13 cellular contexts compared by ENCODE assay signal in genomic region chr12:6667559-6668210, GRCh38. TPM values are rescaled to one million over a fixed set of nuclear protein-coding genes. Genes with fewer than 3 reads are reported as not detected.
DNase-seq lines count a peak whose midpoint lies in the region; ATAC-seq, FAIRE-seq and TF ChIP-seq lines count a peak whose summit lies in the region.
"Had no signal": no experiment of that assay in that cellular context is flagged by ENCODE, and none has a peak within 500 bp of the region (broad histone marks: within the 10 kb centered on the region; RNA-seq: fewer than 3 reads in every experiment).

No MANE protein-coding gene starts in this region.

- H3K4me2 ChIP-seq in DOHH2 (ENCODE audit: low read length) (no peak overlapping the region), HepG2 (ENCODE audit: low read depth, low read length) (no peak overlapping the region)

- in situ Hi-C loops in HepG2 (cut with HindIII; ENCODE audit: extremely low pct_ligation_motif_present, low pct_unique_long_range_greater_than_20kb), result no loop called here

- peak overlapping the region; percentile 10 for H3K27ac Mint-ChIP-seq in activated CD8-positive, alpha-beta T cell treated with anti-CD3 and anti-CD28 coated beads, Interleukin-2, amount 10 ng/mL, durations not matched to agents 7 days and 5 days
- H3K27ac Mint-ChIP-seq: activated T-helper 2 cell treated with anti-CD3 and anti-CD28 coated beads, Interferon-gamma antibody, Interleukin-2, Interleukin-4, amounts not matched to agents 10 μg/mL and 5 μg/mL and 100 μg/mL, durations not matched to agents 14 hours and 24 hours and 36 hours; nephron progenitor cell had no signal

- peaks cover 19% of the 10 kb centered on the region for H3F3A ChIP-seq in DOHH2 (ENCODE audit: control insufficient read depth, insufficient read depth)

- BruUV-seq in HepG2 (replicated peaks; lab: Mats Ljungman, UMichigan), result no TSS peak

- no peak overlapping the region for H3K4me3 Mint-ChIP-seq in activated CD8-positive, alpha-beta T cell treated with anti-CD3 and anti-CD28 coated beads, Interleukin-2, amount 10 ng/mL, durations not matched to agents 7 days and 5 days
- H3K4me3 Mint-ChIP-seq: nephron progenitor cell had no signal

- H3K4me3 ChIP-seq in DOHH2 (ENCODE audit: low read length) (no peak overlapping the region), HEK293 (ENCODE audit: low read depth, low read length) (no peak overlapping the region), HepG2 (replicated peaks in 1 of 3; ENCODE audit: insufficient read depth in 1 of 3, low read depth in 2 of 3, low read length in 3 of 3) (no peak overlapping the region)
- H3K4me3 ChIP-seq: thoracic aorta had no signal

- H3K9me2 ChIP-seq in DOHH2 (replicated peaks; ENCODE audit: control insufficient read depth, low read length), result no peaks in the 10 kb centered on the region

- no peak for TF ChIP-seq POLR2A in HepG2 (IDR thresholded peaks at IDR 0.05; ENCODE audit: insufficient read depth in 1 of 2, low read depth in 2 of 2, low read length in 2 of 2)

- H3K9me3 ChIP-seq in DOHH2 (ENCODE audit: control insufficient read depth, insufficient read depth, low read length) (no peaks in the 10 kb centered on the region), HEK293 (ENCODE audit: control insufficient read depth, insufficient read depth, low read depth, low read length) (no peaks in the 10 kb centered on the region), HepG2 (ENCODE audit: low read length) (no peaks in the 10 kb centered on the region)
- H3K9me3 ChIP-seq: thoracic aorta had no signal

- H3K27me3 ChIP-seq in DOHH2 (ENCODE audit: control insufficient read depth, low read length), result no peaks in the 10 kb centered on the region
- no peaks in the 10 kb centered on the region; a peak in 1 of 5 replicates for H3K27me3 ChIP-seq in HepG2 (ENCODE audit: control insufficient read depth in 1 of 2, insufficient read depth in 2 of 2, low read length in 2 of 2)

- peaks cover 66% of the 10 kb centered on the region for H3K36me3 Mint-ChIP-seq in activated CD8-positive, alpha-beta T cell treated with anti-CD3 and anti-CD28 coated beads, Interleukin-2, amount 10 ng/mL, durations not matched to agents 7 days and 5 days (ENCODE audit: low read depth)

- TF ChIP-seq EP300 in HepG2 (IDR thresholded peaks at IDR 0.05; ENCODE audit: low read depth in 2 of 2, low read length in 2 of 2) (no peak), HepG2 (CRISPR knock-in tag; IDR thresholded peaks at IDR 0.05; ENCODE audit: borderline replicate concordance) (no peak)

- H3K36me3 ChIP-seq in DOHH2 (ENCODE audit: control insufficient read depth, low read length) (peaks cover 65% of the 10 kb centered on the region), HEK293 (ENCODE audit: control insufficient read depth in 2 of 2, insufficient read depth in 1 of 2, low read length in 2 of 2) (peaks cover 53 to 66% of the 10 kb centered on the region in 2 experiments), HepG2 (replicated peaks in 1 of 2; ENCODE audit: control insufficient read depth in 1 of 2, insufficient read depth in 2 of 2, low read length in 2 of 2) (peaks cover 20 to 58% of the 10 kb centered on the region in 2 experiments)

- no peaks in the 10 kb centered on the region for H3K9me3 Mint-ChIP-seq in activated CD8-positive, alpha-beta T cell treated with anti-CD3 and anti-CD28 coated beads, Interleukin-2, amount 10 ng/mL, durations not matched to agents 7 days and 5 days (ENCODE audit: insufficient read depth)
- H3K9me3 Mint-ChIP-seq: activated T-helper 2 cell treated with anti-CD3 and anti-CD28 coated beads, Interferon-gamma antibody, Interleukin-2, Interleukin-4, amounts not matched to agents 10 μg/mL and 5 μg/mL and 100 μg/mL, durations not matched to agents 14 hours and 24 hours and 36 hours; nephron progenitor cell had no signal

- H3K9ac ChIP-seq in HepG2 (ENCODE audit: insufficient read depth, low read depth, low read length), result no peak overlapping the region

- H3K4me1 ChIP-seq in DOHH2 (ENCODE audit: control insufficient read depth, low read length) (peaks cover 10% of the 10 kb centered on the region), HEK293 (ENCODE audit: control insufficient read depth, insufficient read depth, low read length) (0 out of 2 replicates have a peak, but pooled peaks cover 2% of the 10 kb centered on the region), HepG2 (ENCODE audit: insufficient read depth, low read length) (peaks cover 7% of the 10 kb centered on the region)

- no peaks in the 10 kb centered on the region for H3K27me3 Mint-ChIP-seq in activated CD8-positive, alpha-beta T cell treated with anti-CD3 and anti-CD28 coated beads, Interleukin-2, amount 10 ng/mL, durations not matched to agents 7 days and 5 days (ENCODE audit: low read depth)

- no peak for ATAC-seq in activated CD8-positive, alpha-beta T cell treated with anti-CD3 and anti-CD28 coated beads, Interleukin-2, amount 10 ng/mL, durations not matched to agents 7 days and 5 days
- ATAC-seq in HepG2, result peak; percentile 14; the same call in 1 of the 3 replicates

- DNase-seq in activated CD8-positive, alpha-beta T cell treated with anti-CD3 and anti-CD28 coated beads, Interleukin-2, amount 10 ng/mL, durations not matched to agents 7 days and 5 days, result no peak
- DNase-seq in HepG2 (ENCODE audit: low spot score) (no peak), epidermal melanocyte (ENCODE audit: insufficient read length, low spot score) (no peak), cerebellum (ENCODE audit: low spot score) (no peak), NOMO-1 treated with DMSO at 0.1 percent for 48 hours (lab: John Stamatoyannopoulos, UW; ENCODE audit: unreplicated experiment) (no peak)
- DNase-seq in stimulated activated CD4-positive, alpha-beta T cell treated with anti-CD3 and anti-CD28 coated beads, Interleukin-12 subunit alpha, Interleukin-12 subunit beta, amount 100 ng/mL, for 4 hours, result no peak
- DNase-seq: nephron progenitor cell; stimulated activated CD4-positive, alpha-beta T cell treated with anti-CD3 and anti-CD28 coated beads, Interleukin-4, amount 100 ng/mL, for 1 hour had no signal

- TF ChIP-seq CTCF in DOHH2 (IDR thresholded peaks at IDR 0.05; ENCODE audit: low read depth, low read length, poor library complexity, severe bottlenecking), result peak; percentile 43
- no peak for TF ChIP-seq CTCF in HEK293 (tag by site-specific recombination; IDR thresholded peaks at IDR 0.05)
- TF ChIP-seq CTCF in HepG2 (CRISPR knock-in tag; IDR thresholded peaks at IDR 0.05), result peak; percentile 47

- H3K79me2 ChIP-seq in DOHH2 (ENCODE audit: control insufficient read depth, low read length), result peaks cover 2% of the 10 kb centered on the region
- no peaks in the 10 kb centered on the region for H3K79me2 ChIP-seq in HepG2 (ENCODE audit: insufficient read depth, low read length)

- FAIRE-seq in HepG2 (lab: Jason Lieb, UNC), result peak; percentile 39
- FAIRE-seq: TTC549 had no signal

- H4K20me1 ChIP-seq in DOHH2 (ENCODE audit: control insufficient read depth, insufficient read depth, low read depth, low read length), result no peaks in the 10 kb centered on the region
- no peaks in the 10 kb centered on the region for H4K20me1 ChIP-seq in HepG2 (ENCODE audit: insufficient read depth, low read length)

- no peak overlapping the region for H2AFZ ChIP-seq in HepG2 (ENCODE audit: low read length)

- CTCF ChIA-PET in HEK293 (lab: Yijun Ruan, JAX), result interaction anchor here (0.6 to 4.3 kb wide), 5 partner anchors 9 to 167 kb away, joined by 3 to 26 read pairs (median 3); no protein-coding TSS in a partner anchor
- CTCF ChIA-PET in activated CD8-positive, alpha-beta T cell treated with anti-CD3 and anti-CD28 coated beads, Interleukin-2, amount 10 ng/mL, durations not matched to agents 7 days and 5 days (lab: Charles Lee), result interaction anchor here (1.2 to 2.4 kb wide), 2 partner anchors 12 to 17 kb away, joined by 3 to 7 read pairs; no protein-coding TSS in a partner anchor
- CTCF ChIA-PET in HepG2 (lab: Yijun Ruan, JAX; ENCODE audit: low intra/inter-chr PET ratio, low total read pairs), result interaction anchor here (1.3 to 1.9 kb wide), 2 partner anchors 31 to 158 kb away, joined by 5 to 7 read pairs; no protein-coding TSS in a partner anchor

- TF ChIP-seq RAD21 in HepG2 (CRISPR knock-in tag; IDR thresholded peaks at IDR 0.05), result peak; percentile 25; the same call in 1 of the 2 replicates

- WGBS in HepG2 (ENCODE audit: low lambda C conversion rate), result 87% methylated on average over 7 of the region's 8 CpGs

- H3K4me1 Mint-ChIP-seq in activated CD8-positive, alpha-beta T cell treated with anti-CD3 and anti-CD28 coated beads, Interleukin-2, amount 10 ng/mL, durations not matched to agents 7 days and 5 days (ENCODE audit: low read depth), result peaks cover 13% of the 10 kb centered on the region

- POLR2A ChIA-PET in HEK293 (lab: Yijun Ruan, JAX) (interaction anchor here (1.1 to 2.2 kb wide), 4 partner anchors 17 to 56 kb away, joined by 3 to 11 read pairs (median 4); partner anchors contain the start of genes COPS7A and ZNF384), HepG2 (lab: Yijun Ruan, JAX) (interaction anchor here (1.0 kb wide), 1 partner anchor 22 kb away, joined by 3 read pairs; the partner anchor contains the start of gene ZNF384)
- POLR2A ChIA-PET in activated CD8-positive, alpha-beta T cell treated with anti-CD3 and anti-CD28 coated beads, Interleukin-2, amount 10 ng/mL, durations not matched to agents 7 days and 5 days (lab: Charles Lee), result no interaction called here

- H3K27ac ChIP-seq in DOHH2 (ENCODE audit: low read depth, low read length), result no peak overlapping the region
- H3K27ac ChIP-seq in HEK293 (ENCODE audit: extremely low read depth, low read depth, low read length), result no peak overlapping the region
- H3K27ac ChIP-seq in HepG2 (ENCODE audit: extremely low read length, insufficient read depth, low read length), result no peak overlapping the region
- H3K27ac ChIP-seq: thoracic aorta had no signal

- intact Hi-C loops in HepG2 (cut with micrococcal nuclease; ENCODE audit: unreplicated experiment), result no loop called here

RNA-seq across cellular contexts. Expression of gene ING4, which starts 4.8 kb away (rescaled TPM):
- 10 to 100 TPM; 24.9 TPM for total RNA-seq in activated CD8-positive, alpha-beta T cell treated with anti-CD3 and anti-CD28 coated beads, Interleukin-2, amount 10 ng/mL, durations not matched to agents 7 days and 5 days
- total RNA-seq in HepG2 (2016; rRNA removed; fragmentation: Illumina TruSeq; extraction: Trizol), result 12.7 and 14.4 TPM in 2 replicates
- total RNA-seq in HepG2 (2016; cell fraction: cytosol; rRNA removed; fragmentation: Illumina TruSeq; extraction: Trizol; ENCODE audit: low read depth), result 2.9 and 3.4 TPM in 2 replicates
- total RNA-seq in HepG2 (2016; cell fraction: insoluble cytoplasmic fraction; rRNA removed; fragmentation: Illumina TruSeq; extraction: Trizol), result 13.3 and 14.0 TPM in 2 replicates
- total RNA-seq in HepG2 (2016; cell fraction: membrane; rRNA removed; fragmentation: Illumina TruSeq; extraction: Trizol), result 5.1 and 6.2 TPM in 2 replicates
- 11.6 and 13.4 TPM in 2 replicates for total RNA-seq in HepG2 (2016; cell fraction: nucleus; rRNA removed; fragmentation: Illumina TruSeq; extraction: Trizol)
- polyA plus RNA-seq in HepG2 (2011; rRNA removed), result 32.4 and 34.2 TPM in 2 replicates
- polyA plus RNA-seq in HepG2 (2011; cell fraction: cytosol; rRNA removed), result 22.0 and 28.2 TPM in 2 replicates
- 105 and 110 TPM in 2 replicates for polyA plus RNA-seq in HepG2 (2011; cell fraction: nucleus; rRNA removed)
- polyA plus RNA-seq in HepG2 (2012), result 22.9 and 25.8 TPM in 2 replicates
- polyA plus RNA-seq in HepG2 (2016; cell fraction: cytosol; fragmentation: Illumina TruSeq; extraction: Trizol; ENCODE audit: low read depth), result 2.6 and 2.9 TPM in 2 replicates
- 12.1 and 12.8 TPM in 2 replicates for polyA plus RNA-seq in HepG2 (2016; cell fraction: insoluble cytoplasmic fraction; fragmentation: Illumina TruSeq; extraction: Trizol; ENCODE audit: low read depth)
- polyA plus RNA-seq in HepG2 (2016; cell fraction: membrane; fragmentation: Illumina TruSeq; extraction: Trizol; ENCODE audit: low read depth), result 3.7 and 4.9 TPM in 2 replicates
- 28.8 and 29.1 TPM in 2 replicates for polyA plus RNA-seq in HepG2 (2016; cell fraction: nucleus; fragmentation: Illumina TruSeq; extraction: Trizol; ENCODE audit: insufficient read depth, low read depth)
- polyA minus RNA-seq in HepG2 (2011; rRNA and poly(A)+ RNA removed; ENCODE audit: low replicate concordance), result 11.6 and 18.9 TPM in 2 replicates
- 3.6 and 5.9 TPM in 2 replicates for polyA minus RNA-seq in HepG2 (2011; cell fraction: cytosol; rRNA and poly(A)+ RNA removed)
- 25.4 and 28.7 TPM in 2 replicates for polyA minus RNA-seq in HepG2 (2011; cell fraction: nucleus; rRNA and poly(A)+ RNA removed)
- total RNA-seq in cerebellum, result 53.1 TPM

RNA-seq across cellular contexts. Expression of gene ACRBP, which starts 20.5 kb away (rescaled TPM):
- 1 to 10 TPM in 1 of 2 experiments, under 1 TPM in 1; 0.76 to 1.7 TPM for total RNA-seq in activated CD8-positive, alpha-beta T cell treated with anti-CD3 and anti-CD28 coated beads, Interleukin-2, amount 10 ng/mL, durations not matched to agents 7 days and 5 days
- total RNA-seq in HepG2 (2016; rRNA removed; fragmentation: Illumina TruSeq; extraction: Trizol) (not detected in 2 replicates), cerebellum (1.7 TPM)
- 0.61 TPM in 1 of 2 replicates, not detected in the other for total RNA-seq in HepG2 (2016; cell fraction: cytosol; rRNA removed; fragmentation: Illumina TruSeq; extraction: Trizol; ENCODE audit: low read depth)
- total RNA-seq in HepG2 (2016; cell fraction: insoluble cytoplasmic fraction; rRNA removed; fragmentation: Illumina TruSeq; extraction: Trizol), result 0.11 TPM in 1 of 2 replicates, not detected in the other
- total RNA-seq in HepG2 (2016; cell fraction: membrane; rRNA removed; fragmentation: Illumina TruSeq; extraction: Trizol), result not detected in 2 replicates
- 0.43 TPM in 1 of 2 replicates, not detected in the other for total RNA-seq in HepG2 (2016; cell fraction: nucleus; rRNA removed; fragmentation: Illumina TruSeq; extraction: Trizol)
- polyA plus RNA-seq in HepG2 (2011; rRNA removed), result 0.37 and 0.46 TPM in 2 replicates
- polyA plus RNA-seq in HepG2 (2011; cell fraction: cytosol; rRNA removed), result 0.17 and 0.28 TPM in 2 replicates
- 2.4 and 3.2 TPM in 2 replicates for polyA plus RNA-seq in HepG2 (2011; cell fraction: nucleus; rRNA removed)
- 0.19 and 0.63 TPM in 2 replicates for polyA plus RNA-seq in HepG2 (2012)
- not detected in 2 replicates for polyA plus RNA-seq in HepG2 (2016; cell fraction: cytosol; fragmentation: Illumina TruSeq; extraction: Trizol; ENCODE audit: low read depth)
- not detected in 2 replicates for polyA plus RNA-seq in HepG2 (2016; cell fraction: insoluble cytoplasmic fraction; fragmentation: Illumina TruSeq; extraction: Trizol; ENCODE audit: low read depth)
- not detected in 2 replicates for polyA plus RNA-seq in HepG2 (2016; cell fraction: membrane; fragmentation: Illumina TruSeq; extraction: Trizol; ENCODE audit: low read depth)
- polyA plus RNA-seq in HepG2 (2016; cell fraction: nucleus; fragmentation: Illumina TruSeq; extraction: Trizol; ENCODE audit: insufficient read depth, low read depth), result not detected in 2 replicates
- 1.1 and 2.1 TPM in 2 replicates for polyA minus RNA-seq in HepG2 (2011; rRNA and poly(A)+ RNA removed; ENCODE audit: low replicate concordance)
- not detected in 2 replicates for polyA minus RNA-seq in HepG2 (2011; cell fraction: cytosol; rRNA and poly(A)+ RNA removed)
- polyA minus RNA-seq in HepG2 (2011; cell fraction: nucleus; rRNA and poly(A)+ RNA removed), result 0.99 and 1.0 TPM in 2 replicates

RNA-seq across cellular contexts. Expression of gene ZNF384, which starts 21.5 kb away (rescaled TPM):
- total RNA-seq in activated CD8-positive, alpha-beta T cell treated with anti-CD3 and anti-CD28 coated beads, Interleukin-2, amount 10 ng/mL, durations not matched to agents 7 days and 5 days, result 10 to 100 TPM; 71.9 to 76.4 TPM
- total RNA-seq in HepG2 (2016; rRNA removed; fragmentation: Illumina TruSeq; extraction: Trizol), result 23.6 and 24.1 TPM in 2 replicates
- total RNA-seq in HepG2 (2016; cell fraction: cytosol; rRNA removed; fragmentation: Illumina TruSeq; extraction: Trizol; ENCODE audit: low read depth), result 9.5 and 12.0 TPM in 2 replicates
- total RNA-seq in HepG2 (2016; cell fraction: insoluble cytoplasmic fraction; rRNA removed; fragmentation: Illumina TruSeq; extraction: Trizol), result 19.2 and 25.6 TPM in 2 replicates
- 22.5 and 24.6 TPM in 2 replicates for total RNA-seq in HepG2 (2016; cell fraction: membrane; rRNA removed; fragmentation: Illumina TruSeq; extraction: Trizol)
- total RNA-seq in HepG2 (2016; cell fraction: nucleus; rRNA removed; fragmentation: Illumina TruSeq; extraction: Trizol), result 23.6 and 28.7 TPM in 2 replicates
- 54.3 and 55.3 TPM in 2 replicates for polyA plus RNA-seq in HepG2 (2011; rRNA removed)
- polyA plus RNA-seq in HepG2 (2011; cell fraction: cytosol; rRNA removed), result 26.5 and 29.9 TPM in 2 replicates
- polyA plus RNA-seq in HepG2 (2011; cell fraction: nucleus; rRNA removed), result 112 and 139 TPM in 2 replicates
- polyA plus RNA-seq in HepG2 (2012), result 40.4 and 40.6 TPM in 2 replicates
- 10.8 and 12.9 TPM in 2 replicates for polyA plus RNA-seq in HepG2 (2016; cell fraction: cytosol; fragmentation: Illumina TruSeq; extraction: Trizol; ENCODE audit: low read depth)
- polyA plus RNA-seq in HepG2 (2016; cell fraction: insoluble cytoplasmic fraction; fragmentation: Illumina TruSeq; extraction: Trizol; ENCODE audit: low read depth), result 33.3 and 40.1 TPM in 2 replicates
- polyA plus RNA-seq in HepG2 (2016; cell fraction: membrane; fragmentation: Illumina TruSeq; extraction: Trizol; ENCODE audit: low read depth), result 24.4 and 28.3 TPM in 2 replicates
- 82.1 and 94.6 TPM in 2 replicates for polyA plus RNA-seq in HepG2 (2016; cell fraction: nucleus; fragmentation: Illumina TruSeq; extraction: Trizol; ENCODE audit: insufficient read depth, low read depth)
- polyA minus RNA-seq in HepG2 (2011; rRNA and poly(A)+ RNA removed; ENCODE audit: low replicate concordance), result 80.0 and 92.0 TPM in 2 replicates
- polyA minus RNA-seq in HepG2 (2011; cell fraction: cytosol; rRNA and poly(A)+ RNA removed), result 13.9 and 16.4 TPM in 2 replicates
- 55.5 and 59.3 TPM in 2 replicates for polyA minus RNA-seq in HepG2 (2011; cell fraction: nucleus; rRNA and poly(A)+ RNA removed)
- total RNA-seq in cerebellum, result 26.8 TPM

RNA-seq across cellular contexts. Expression of gene LPAR5, which starts 31.9 kb away (rescaled TPM):
- total RNA-seq in activated CD8-positive, alpha-beta T cell treated with anti-CD3 and anti-CD28 coated beads, Interleukin-2, amount 10 ng/mL, durations not matched to agents 7 days and 5 days, result 10 to 100 TPM; 16.5 to 16.8 TPM
- 0.07 and 0.09 TPM in 2 replicates for total RNA-seq in HepG2 (2016; rRNA removed; fragmentation: Illumina TruSeq; extraction: Trizol)
- not detected in 2 replicates for total RNA-seq in HepG2 (2016; cell fraction: cytosol; rRNA removed; fragmentation: Illumina TruSeq; extraction: Trizol; ENCODE audit: low read depth)
- total RNA-seq in HepG2 (2016; cell fraction: insoluble cytoplasmic fraction; rRNA removed; fragmentation: Illumina TruSeq; extraction: Trizol), result 0.06 and 0.09 TPM in 2 replicates
- 0.09 TPM in 1 of 2 replicates, not detected in the other for total RNA-seq in HepG2 (2016; cell fraction: membrane; rRNA removed; fragmentation: Illumina TruSeq; extraction: Trizol)
- not detected in 2 replicates for total RNA-seq in HepG2 (2016; cell fraction: nucleus; rRNA removed; fragmentation: Illumina TruSeq; extraction: Trizol)
- 0.17 and 0.32 TPM in 2 replicates for polyA plus RNA-seq in HepG2 (2011; rRNA removed)
- 0.19 and 0.32 TPM in 2 replicates for polyA plus RNA-seq in HepG2 (2011; cell fraction: cytosol; rRNA removed)
- 0.36 and 0.40 TPM in 2 replicates for polyA plus RNA-seq in HepG2 (2011; cell fraction: nucleus; rRNA removed)
- polyA plus RNA-seq in HepG2 (2012), result 0.17 and 0.32 TPM in 2 replicates
- polyA plus RNA-seq in HepG2 (2016; cell fraction: cytosol; fragmentation: Illumina TruSeq; extraction: Trizol; ENCODE audit: low read depth), result 0.05 TPM in 1 of 2 replicates, not detected in the other
- not detected in 2 replicates for polyA plus RNA-seq in HepG2 (2016; cell fraction: insoluble cytoplasmic fraction; fragmentation: Illumina TruSeq; extraction: Trizol; ENCODE audit: low read depth)
- not detected in 2 replicates for polyA plus RNA-seq in HepG2 (2016; cell fraction: membrane; fragmentation: Illumina TruSeq; extraction: Trizol; ENCODE audit: low read depth)
- polyA plus RNA-seq in HepG2 (2016; cell fraction: nucleus; fragmentation: Illumina TruSeq; extraction: Trizol; ENCODE audit: insufficient read depth, low read depth), result 0.22 TPM in 1 of 2 replicates, not detected in the other
- 0.98 and 5.8 TPM in 2 replicates for polyA minus RNA-seq in HepG2 (2011; rRNA and poly(A)+ RNA removed; ENCODE audit: low replicate concordance)
- 0.69 and 0.88 TPM in 2 replicates for polyA minus RNA-seq in HepG2 (2011; cell fraction: cytosol; rRNA and poly(A)+ RNA removed)
- 0.37 TPM in 1 of 2 replicates, not detected in the other for polyA minus RNA-seq in HepG2 (2011; cell fraction: nucleus; rRNA and poly(A)+ RNA removed)
- total RNA-seq in cerebellum, result 0.82 TPM

RNA-seq across cellular contexts. Expression of gene PIANP, which starts 32.9 kb away (rescaled TPM):
- total RNA-seq in activated CD8-positive, alpha-beta T cell treated with anti-CD3 and anti-CD28 coated beads, Interleukin-2, amount 10 ng/mL, durations not matched to agents 7 days and 5 days, result not detected
- not detected in 2 replicates for total RNA-seq in HepG2 (2016; rRNA removed; fragmentation: Illumina TruSeq; extraction: Trizol)
- total RNA-seq in HepG2 (2016; cell fraction: cytosol; rRNA removed; fragmentation: Illumina TruSeq; extraction: Trizol; ENCODE audit: low read depth), result not detected in 2 replicates
- total RNA-seq in HepG2 (2016; cell fraction: insoluble cytoplasmic fraction; rRNA removed; fragmentation: Illumina TruSeq; extraction: Trizol), result not detected in 2 replicates
- total RNA-seq in HepG2 (2016; cell fraction: membrane; rRNA removed; fragmentation: Illumina TruSeq; extraction: Trizol), result not detected in 2 replicates
- total RNA-seq in HepG2 (2016; cell fraction: nucleus; rRNA removed; fragmentation: Illumina TruSeq; extraction: Trizol), result not detected in 2 replicates
- polyA plus RNA-seq in HepG2 (2011; rRNA removed), result not detected in 2 replicates
- not detected in 2 replicates for polyA plus RNA-seq in HepG2 (2011; cell fraction: cytosol; rRNA removed)
- polyA plus RNA-seq in HepG2 (2011; cell fraction: nucleus; rRNA removed), result not detected in 2 replicates
- polyA plus RNA-seq in HepG2 (2012), result 0.07 TPM in 1 of 2 replicates, not detected in the other
- not detected in 2 replicates for polyA plus RNA-seq in HepG2 (2016; cell fraction: cytosol; fragmentation: Illumina TruSeq; extraction: Trizol; ENCODE audit: low read depth)
- polyA plus RNA-seq in HepG2 (2016; cell fraction: insoluble cytoplasmic fraction; fragmentation: Illumina TruSeq; extraction: Trizol; ENCODE audit: low read depth), result not detected in 2 replicates
- not detected in 2 replicates for polyA plus RNA-seq in HepG2 (2016; cell fraction: membrane; fragmentation: Illumina TruSeq; extraction: Trizol; ENCODE audit: low read depth)
- polyA plus RNA-seq in HepG2 (2016; cell fraction: nucleus; fragmentation: Illumina TruSeq; extraction: Trizol; ENCODE audit: insufficient read depth, low read depth), result not detected in 2 replicates
- not detected in 2 replicates for polyA minus RNA-seq in HepG2 (2011; rRNA and poly(A)+ RNA removed; ENCODE audit: low replicate concordance)
- not detected in 2 replicates for polyA minus RNA-seq in HepG2 (2011; cell fraction: cytosol; rRNA and poly(A)+ RNA removed)
- not detected in 2 replicates for polyA minus RNA-seq in HepG2 (2011; cell fraction: nucleus; rRNA and poly(A)+ RNA removed)
- total RNA-seq in cerebellum, result 1.7 TPM
- total RNA-seq: activated T-helper 2 cell treated with anti-CD3 and anti-CD28 coated beads, Interferon-gamma antibody, Interleukin-2, Interleukin-4, amounts not matched to agents 10 μg/mL and 5 μg/mL and 100 μg/mL, durations not matched to agents 14 hours and 24 hours and 36 hours had no signal
